ENCODE assay signal across 8 cellular contexts in genomic region chr17:74210191-74211140, GRCh38. TPM values are rescaled to one million over a fixed set of nuclear protein-coding genes. Genes with fewer than 3 reads are reported as not detected.
DNase-seq lines count a peak whose midpoint lies in the region; ATAC-seq and TF ChIP-seq lines count a peak whose summit lies in the region.

No MANE protein-coding gene starts in this region.

- intact Hi-C loops in PC-9 (cut with micrococcal nuclease; ENCODE audit: unreplicated experiment) = loop anchor here (2.0 to 10.0 kb wide), 5 partner anchors 50 to 244 kb away; partner anchors contain the start of gene GPR142
- intact Hi-C loops in esophagus squamous epithelium (cut with DNase I) = loop anchor here (10.0 kb wide), 1 partner anchor 84 kb away; no protein-coding TSS in a partner anchor

- peaks cover 74% of the 10 kb centered on the region for H3F3A ChIP-seq in PC-9 (ENCODE audit: insufficient read depth, low read depth)

- peaks cover 66% of the 10 kb centered on the region for H4K20me1 ChIP-seq in PC-9 (ENCODE audit: insufficient read depth)

- peak; percentile 93 for TF ChIP-seq CTCF in HEK293 (tag by site-specific recombination; IDR thresholded peaks at IDR 0.05)
- peak; percentile 95 for TF ChIP-seq CTCF in PC-9 (conservative IDR thresholded peaks at IDR 0.05)
- peak; percentile 90 to 97 (median 94) for TF ChIP-seq CTCF in esophagus squamous epithelium (IDR thresholded peaks at IDR 0.05)
- TF ChIP-seq CTCF in nephron progenitor cell (IDR thresholded peaks at IDR 0.05) = peak; percentile 97

- H3K27ac Mint-ChIP-seq in activated T-cell treated with anti-CD3 and anti-CD28 coated beads, Interleukin-2, amount 50 U/mL, for 72 hours = peak overlapping the region; percentile 33
- no peak overlapping the region for H3K27ac Mint-ChIP-seq in nephron progenitor cell

- peaks cover 4% of the 10 kb centered on the region; the same call in 1 of the 2 replicates for H3K4me1 ChIP-seq in HEK293 (ENCODE audit: control insufficient read depth, insufficient read depth, low read length)
- H3K4me1 ChIP-seq in PC-9 (replicated peaks; ENCODE audit: insufficient read depth) = peaks cover 13% of the 10 kb centered on the region
- peaks cover 36 to 92% (median 64%) of the 10 kb centered on the region in 3 donors for H3K4me1 ChIP-seq in esophagus squamous epithelium

- BruUV-seq in PC-9 (replicated peaks; lab: Mats Ljungman, UMichigan) = no TSS peak

- H3K4me3 ChIP-seq in HEK293 (ENCODE audit: low read depth, low read length) (no peak overlapping the region), PC-9 (no peak overlapping the region), esophagus squamous epithelium (no peak overlapping the region)

- ATAC-seq in activated T-cell treated with anti-CD3 and anti-CD28 coated beads, Interleukin-2, amount 50 U/mL, for 72 hours (replicated peaks in 1 of 2) = peak; percentile 51 to 55
- ATAC-seq in stimulated activated naive CD8-positive, alpha-beta T cell treated with anti-CD3 and anti-CD28 coated beads, Interleukin-15, Interleukin-2, amounts not matched to agents 100 U/mL and 50 U/mL, for 24 hours = peak; percentile 41
- ATAC-seq in GM19328 (IDR thresholded peaks at IDR 0.05; ENCODE audit: unreplicated experiment) = no peak

- 31 to 32% methylated on average over 13 to 18 of the region's 18 CpGs for whole genome bisulfite sequencing in esophagus squamous epithelium, 2 donors

- POLR2A ChIA-PET in HEK293 (lab: Yijun Ruan, JAX) (no interaction called here), PC-9 (lab: Charles Lee; ENCODE audit: unreplicated experiment) (no interaction called here)

- DNase-seq in COLO829 (ENCODE audit: low spot score) (peak; percentile 92), PC-9 (peak; percentile 62 to 74), esophagus squamous epithelium (lab: John Stamatoyannopoulos, UW) (no peak), nephron progenitor cell (peak; percentile 80)
- DNase-seq in activated T-cell treated with anti-CD3 and anti-CD28 coated beads, Interleukin-2, amount 50 U/mL, for 72 hours = peak; percentile 83 to 85
- peak; percentile 85 for DNase-seq in stimulated activated naive CD8-positive, alpha-beta T cell treated with anti-CD3 and anti-CD28 coated beads, Interleukin-15, Interleukin-2, amounts not matched to agents 100 U/mL and 50 U/mL, for 24 hours

- H3K4me1 Mint-ChIP-seq in activated T-cell treated with anti-CD3 and anti-CD28 coated beads, Interleukin-2, amount 50 U/mL, for 72 hours (ENCODE audit: low read depth) = peaks cover 90% of the 10 kb centered on the region
- H3K4me1 Mint-ChIP-seq in nephron progenitor cell = peaks cover 78% of the 10 kb centered on the region

- no peaks in the 10 kb centered on the region for H3K27me3 Mint-ChIP-seq in activated T-cell treated with anti-CD3 and anti-CD28 coated beads, Interleukin-2, amount 50 U/mL, for 72 hours (ENCODE audit: low read depth)
- peaks cover 35% of the 10 kb centered on the region for H3K27me3 Mint-ChIP-seq in nephron progenitor cell (ENCODE audit: low read depth, poor library complexity)

- no peak overlapping the region for H2AFZ ChIP-seq in PC-9

- H3K4me3 Mint-ChIP-seq in activated T-cell treated with anti-CD3 and anti-CD28 coated beads, Interleukin-2, amount 50 U/mL, for 72 hours = peak overlapping the region; percentile 1 to 20
- H3K4me3 Mint-ChIP-seq in nephron progenitor cell = peak overlapping the region; percentile 23

- CTCF ChIA-PET in HEK293 (lab: Yijun Ruan, JAX) = interaction anchor here (0.7 to 2.4 kb wide), 5 partner anchors 11 to 151 kb away, joined by 3 to 18 read pairs (median 4); partner anchors contain the start of gene BTBD17
- CTCF ChIA-PET in PC-9 (lab: Charles Lee) = no interaction called here

- H3K36me3 ChIP-seq in HEK293 (ENCODE audit: control insufficient read depth in 2 of 2, insufficient read depth in 1 of 2, low read length in 2 of 2) = peaks cover 40 to 62% of the 10 kb centered on the region in 2 experiments
- peaks cover 26% of the 10 kb centered on the region for H3K36me3 ChIP-seq in PC-9 (ENCODE audit: low read depth)
- peaks cover 6 to 48% (median 23%) of the 10 kb centered on the region in 3 donors for H3K36me3 ChIP-seq in esophagus squamous epithelium

- no peaks in the 10 kb centered on the region for H3K9me2 ChIP-seq in PC-9 (ENCODE audit: insufficient read depth)

- H3K36me3 Mint-ChIP-seq in activated T-cell treated with anti-CD3 and anti-CD28 coated beads, Interleukin-2, amount 50 U/mL, for 72 hours (ENCODE audit: insufficient read depth in 2 of 2) = peaks cover 13 to 22% of the 10 kb centered on the region in 2 donors
- peaks cover 34% of the 10 kb centered on the region for H3K36me3 Mint-ChIP-seq in nephron progenitor cell (ENCODE audit: low read depth)

- no peak for TF ChIP-seq POLR2A in esophagus squamous epithelium (IDR thresholded peaks at IDR 0.05)

- no peaks in the 10 kb centered on the region for H3K9me3 Mint-ChIP-seq in activated T-cell treated with anti-CD3 and anti-CD28 coated beads, Interleukin-2, amount 50 U/mL, for 72 hours
- no peaks in the 10 kb centered on the region for H3K9me3 Mint-ChIP-seq in nephron progenitor cell

- H3K27me3 ChIP-seq in PC-9 (ENCODE audit: insufficient read depth, low read depth) = peaks cover 4% of the 10 kb centered on the region; the same call in 1 of the 2 replicates
- peaks cover 0 to 14% (median 0%) of the 10 kb centered on the region in 4 donors for H3K27me3 ChIP-seq in esophagus squamous epithelium

- no peak overlapping the region for H3K4me2 ChIP-seq in PC-9

- no peaks in the 10 kb centered on the region for H3K9me3 ChIP-seq in HEK293 (ENCODE audit: control insufficient read depth, insufficient read depth, low read depth, low read length)
- H3K9me3 ChIP-seq in PC-9 (ENCODE audit: insufficient read depth, low read depth) = no peaks in the 10 kb centered on the region
- no peaks in the 10 kb centered on the region for H3K9me3 ChIP-seq in esophagus squamous epithelium

- no peak overlapping the region for H3K27ac ChIP-seq in HEK293 (ENCODE audit: extremely low read depth, low read depth, low read length)
- no peak overlapping the region for H3K27ac ChIP-seq in PC-9
- no peak overlapping the region for H3K27ac ChIP-seq in esophagus squamous epithelium

- H3K79me2 ChIP-seq in PC-9 (ENCODE audit: low read depth) = peaks cover 31% of the 10 kb centered on the region

TF ChIP-seq in HEK293, 187 proteins besides CTCF, POLR2A, EP300 and RAD21 (continues in another document):
- TF ChIP-seq ZNF629 (tag by site-specific recombination; IDR thresholded peaks at IDR 0.05) (peak; percentile 48; the same call in 1 of the 2 replicates), BCL11B (tag by site-specific recombination; IDR thresholded peaks at IDR 0.05; ENCODE audit: low read depth) (no peak), YY2 (tag by site-specific recombination; IDR thresholded peaks at IDR 0.05) (peak; percentile 41), ATF2 (tag by site-specific recombination; IDR thresholded peaks at IDR 0.05; ENCODE audit: low read depth) (no peak), ZNF335 (tag by site-specific recombination; conservative IDR thresholded peaks at IDR 0.05) (peak; percentile 85), ZBTB17 (tag by site-specific recombination; IDR thresholded peaks at IDR 0.05) (peak; percentile 93), ZIC2 (tag by site-specific recombination; IDR thresholded peaks at IDR 0.05) (peak; percentile 35; the same call in 1 of the 2 replicates), SCRT2 (tag by site-specific recombination; IDR thresholded peaks at IDR 0.05) (peak; percentile 93), ZNF394 (tag by site-specific recombination; IDR thresholded peaks at IDR 0.05; ENCODE audit: borderline replicate concordance) (peak; percentile 12; the same call in 1 of the 2 replicates), YY1 (tag by site-specific recombination; IDR thresholded peaks at IDR 0.05) (peak; percentile 52; the same call in 1 of the 2 replicates)

RNA-seq across cellular contexts. Expression of gene TTYH2, which starts 2.9 kb away (rescaled TPM):
- total RNA-seq in PC-9 (2021) = 1.5 and 2.9 TPM in 2 replicates
- total RNA-seq in activated T-cell treated with anti-CD3 and anti-CD28 coated beads, Interleukin-2, amount 50 U/mL, for 72 hours = 1 to 10 TPM; 5.3 to 7.2 TPM
- total RNA-seq in esophagus squamous epithelium = 1 to 10 TPM in 3 of 4 donors, under 1 TPM in 1; 0.35 to 6.7 (median 1.8) TPM

RNA-seq across cellular contexts. Expression of gene RPL38, which starts 7.0 kb away (rescaled TPM):
- total RNA-seq in PC-9 (2021) = 761 and 961 TPM in 2 replicates
- 1,000 to 10,000 TPM; 1,255 to 1,305 TPM for total RNA-seq in activated T-cell treated with anti-CD3 and anti-CD28 coated beads, Interleukin-2, amount 50 U/mL, for 72 hours
- total RNA-seq in esophagus squamous epithelium = 100 to 1,000 TPM; 224 to 564 (median 403) TPM
